In genomic region chr13:93345061-93345460, GRCh38 we compare ENCODE assay signal across 15 cellular contexts.
DNase-seq lines count a peak whose midpoint lies in the region; FAIRE-seq and TF ChIP-seq lines count a peak whose summit lies in the region.
"Had no signal": no experiment of that assay in that cellular context is flagged by ENCODE, and none has a peak within 500 bp of the region (broad histone marks: within the 10 kb centered on the region; RNA-seq: fewer than 3 reads in every experiment).

No MANE protein-coding gene starts in this region.

- peak; percentile 4 for DNase-seq in ELF-1 (ENCODE audit: low read depth, low spot score)
- DNase-seq in WERI-Rb-1: peak; percentile 45
- peak; percentile 17 for DNase-seq in fibroblast of villous mesenchyme (ENCODE audit: low read depth)
- peak; percentile 21 for DNase-seq in retina
- DNase-seq in cortex of kidney (lab: John Stamatoyannopoulos, UW): no peak
- DNase-seq in HTR-8/SVneo (ENCODE audit: insufficient read length, low spot score): no peak
- DNase-seq in activated T-helper 2 cell treated with anti-CD3 and anti-CD28 coated beads, Interferon-gamma antibody, Interleukin-2, Interleukin-4, amounts not matched to agents 10 μg/mL and 5 μg/mL and 100 μg/mL, durations not matched to agents 14 hours and 24 hours and 36 hours (ENCODE audit: low spot score): no peak
- DNase-seq: ACHN; CD4-positive, CD25-positive, alpha-beta regulatory T cell; DMS 273 treated with DMSO at 0.1 percent for 48 hours; H9 had no signal

- intact Hi-C loops in activated T-helper 2 cell treated with anti-CD3 and anti-CD28 coated beads, Interferon-gamma antibody, Interleukin-2, Interleukin-4, amounts not matched to agents 10 μg/mL and 5 μg/mL and 100 μg/mL, durations not matched to agents 14 hours and 24 hours and 36 hours (cut with micrococcal nuclease): no loop called here

- H3K36me3 ChIP-seq in WERI-Rb-1: peaks cover 7% of the 10 kb centered on the region
- H3K36me3 ChIP-seq: BLaER1 treated with 17β-estradiol and CSF1 and Interleukin-3, amounts not matched to agents 10 nM and 100 nM had no signal

- no peak for FAIRE-seq in HTR-8/SVneo (lab: Jason Lieb, UNC)
- FAIRE-seq: GM12878, GM18507 had no signal

- no peaks in the 10 kb centered on the region for H3K4me1 Mint-ChIP-seq in activated T-helper 2 cell treated with anti-CD3 and anti-CD28 coated beads, Interferon-gamma antibody, Interleukin-2, Interleukin-4, amounts not matched to agents 10 μg/mL and 5 μg/mL and 100 μg/mL, durations not matched to agents 14 hours and 24 hours and 36 hours (ENCODE audit: low read depth)
- H3K4me1 Mint-ChIP-seq: CD4-positive, CD25-positive, alpha-beta regulatory T cell; GM23338 had no signal

- TF ChIP-seq CTCF in WERI-Rb-1 (IDR thresholded peaks at IDR 0.05; ENCODE audit: low read depth, low read length): no peak
- no peak for TF ChIP-seq CTCF in fibroblast of villous mesenchyme (IDR thresholded peaks at IDR 0.05; ENCODE audit: insufficient read depth, low read depth, low read length)

- H3K9me3 Mint-ChIP-seq in activated T-helper 2 cell treated with anti-CD3 and anti-CD28 coated beads, Interferon-gamma antibody, Interleukin-2, Interleukin-4, amounts not matched to agents 10 μg/mL and 5 μg/mL and 100 μg/mL, durations not matched to agents 14 hours and 24 hours and 36 hours: peaks cover 6% of the 10 kb centered on the region

- H3K36me3 Mint-ChIP-seq in activated T-helper 2 cell treated with anti-CD3 and anti-CD28 coated beads, Interferon-gamma antibody, Interleukin-2, Interleukin-4, amounts not matched to agents 10 μg/mL and 5 μg/mL and 100 μg/mL, durations not matched to agents 14 hours and 24 hours and 36 hours (ENCODE audit: low read depth): no peaks in the 10 kb centered on the region
- H3K36me3 Mint-ChIP-seq: CD4-positive, CD25-positive, alpha-beta regulatory T cell had no signal

- no peak overlapping the region for H3K27ac Mint-ChIP-seq in activated T-helper 2 cell treated with anti-CD3 and anti-CD28 coated beads, Interferon-gamma antibody, Interleukin-2, Interleukin-4, amounts not matched to agents 10 μg/mL and 5 μg/mL and 100 μg/mL, durations not matched to agents 14 hours and 24 hours and 36 hours
- H3K27ac Mint-ChIP-seq: CD4-positive, CD25-positive, alpha-beta regulatory T cell; GM23338; H9 had no signal

- H3K27ac ChIP-seq in WERI-Rb-1: peak overlapping the region; percentile 66
- H3K27ac ChIP-seq: BLaER1 treated with 17β-estradiol and CSF1 and Interleukin-3, amounts not matched to agents 10 nM and 100 nM had no signal

- no peak overlapping the region for H3K4me3 Mint-ChIP-seq in activated T-helper 2 cell treated with anti-CD3 and anti-CD28 coated beads, Interferon-gamma antibody, Interleukin-2, Interleukin-4, amounts not matched to agents 10 μg/mL and 5 μg/mL and 100 μg/mL, durations not matched to agents 14 hours and 24 hours and 36 hours (ENCODE audit: low read depth)
- H3K4me3 Mint-ChIP-seq: CD4-positive, CD25-positive, alpha-beta regulatory T cell; GM23338; H9 had no signal

- H3K27me3 ChIP-seq in WERI-Rb-1 (ENCODE audit: insufficient read depth, low read depth, severe bottlenecking): no peaks in the 10 kb centered on the region
- H3K27me3 ChIP-seq: BLaER1 treated with 17β-estradiol and CSF1 and Interleukin-3, amounts not matched to agents 10 nM and 100 nM had no signal

- H3K4me3 ChIP-seq in WERI-Rb-1 (ENCODE audit: low read depth, low read length) (peak overlapping the region; percentile 2; the same call in 1 of the 2 replicates), fibroblast of villous mesenchyme (ENCODE audit: low read depth, low read length) (no peak overlapping the region)
- H3K4me3 ChIP-seq: BLaER1 treated with 17β-estradiol and CSF1 and Interleukin-3, amounts not matched to agents 10 nM and 100 nM; GM12878; GM23338 had no signal

- H3K9me3 ChIP-seq in WERI-Rb-1 (ENCODE audit: severe bottlenecking): peaks cover 5% of the 10 kb centered on the region

- no peaks in the 10 kb centered on the region for H3K27me3 Mint-ChIP-seq in activated T-helper 2 cell treated with anti-CD3 and anti-CD28 coated beads, Interferon-gamma antibody, Interleukin-2, Interleukin-4, amounts not matched to agents 10 μg/mL and 5 μg/mL and 100 μg/mL, durations not matched to agents 14 hours and 24 hours and 36 hours (ENCODE audit: low read depth)
- H3K27me3 Mint-ChIP-seq: CD4-positive, CD25-positive, alpha-beta regulatory T cell had no signal

Comparison
In these comparisons a context has a peak if more than half of its experiments do, and no peak if none do; other contexts are left out.
1. DNase-seq: peak in ELF-1 (single experiment), WERI-Rb-1 (single experiment), fibroblast of villous mesenchyme (single experiment) and retina (single experiment); none in cortex of kidney (single experiment), HTR-8/SVneo (single experiment) and activated T-helper 2 cell treated with anti-CD3 and anti-CD28 coated beads, Interferon-gamma antibody, Interleukin-2, Interleukin-4, amounts not matched to agents 10 μg/mL and 5 μg/mL and 100 μg/mL, durations not matched to agents 14 hours and 24 hours and 36 hours (single experiment).